In the genomic region with DNA sequence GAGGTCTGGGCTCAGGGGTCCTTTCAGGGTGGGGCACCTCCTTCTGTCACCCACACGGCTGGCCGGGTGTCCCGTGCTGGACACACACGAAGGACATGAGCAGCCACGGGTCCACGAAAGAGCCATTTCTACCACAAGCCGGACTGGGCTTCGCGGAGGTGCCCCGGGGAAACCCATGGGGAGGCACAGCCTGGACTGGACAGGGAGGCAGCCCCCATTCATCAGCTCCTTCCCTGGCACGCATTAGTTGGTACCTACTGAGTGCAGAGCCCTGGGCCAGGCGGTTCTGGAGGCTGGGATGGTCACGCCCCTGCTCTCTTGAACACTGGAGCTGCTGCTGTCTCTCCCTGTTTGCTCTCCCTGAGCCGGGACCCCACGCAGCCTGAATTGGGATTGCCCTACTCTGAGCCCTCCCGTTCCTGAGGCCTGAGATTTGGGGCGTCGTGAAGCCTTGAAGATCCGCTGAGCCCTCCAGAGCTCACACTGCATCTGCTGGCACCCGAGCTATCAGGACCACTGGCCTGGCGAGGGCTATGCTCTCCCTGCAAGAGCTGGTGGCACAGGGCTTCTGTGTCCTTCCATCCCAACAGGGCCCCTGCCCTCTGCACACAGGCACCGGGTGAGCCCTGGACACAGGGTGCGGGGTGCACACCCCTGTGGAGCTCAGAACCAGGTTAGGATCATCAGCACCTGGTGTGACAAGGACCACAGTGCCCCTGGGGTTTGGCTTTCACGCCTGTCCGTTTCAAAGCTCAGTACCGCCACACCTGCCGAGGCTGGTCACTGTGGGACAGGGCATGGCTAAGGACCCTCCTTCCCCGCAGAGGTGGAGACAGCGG, we compare ENCODE assay signal across 1 cellular context.
TF ChIP-seq lines count a peak whose summit lies in the region.

No MANE protein-coding gene starts in this region.

TF ChIP-seq in HCT116, 20 proteins besides CTCF, POLR2A, EP300 and RAD21:
- TF ChIP-seq FOSL1 (IDR thresholded peaks at IDR 0.05; ENCODE audit: low read depth) (no peak), POLR2AphosphoS5 (IDR thresholded peaks at IDR 0.05; ENCODE audit: low read depth, low read length) (peak; percentile 34)
